In genomic region chr5:43288269-43288831, GRCh38 we compare ENCODE assay signal across 25 cellular contexts.
"Had no signal": no experiment of that assay in that cellular context is flagged by ENCODE, and none has a peak within 500 bp of the region (broad histone marks: within the 10 kb centered on the region; RNA-seq: fewer than 3 reads in every experiment).

No MANE protein-coding gene starts in this region.

- H3K27me3 Mint-ChIP-seq: activated B cell treated with CpG ODN at 0.5 μM for 24 hours; activated CD8-positive, alpha-beta memory T cell treated with anti-CD3 and anti-CD28 coated beads, Interleukin-2, amount 10 ng/mL, durations not matched to agents 7 days and 5 days; activated naive CD8-positive, alpha-beta T cell treated with anti-CD3 and anti-CD28 coated beads, Interleukin-2, amount 10 ng/mL, durations not matched to agents 7 days and 5 days; stimulated activated memory B cell treated with anti-CD40 and anti-IgM and Interleukin-4, amounts not matched to agents 10 μg/mL and 1 μg/mL and 100 μg/mL, for 72 hours; stimulated activated naive CD8-positive, alpha-beta T cell treated with anti-CD3 and anti-CD28 coated beads, Interleukin-15, amount 100 ng/mL, for 72 hours; type B pancreatic cell had no signal

- H3K4me1 Mint-ChIP-seq: activated B cell treated with CpG ODN at 0.5 μM for 24 hours; nephron; stimulated activated memory B cell treated with anti-CD40 and anti-IgM and Interleukin-4, amounts not matched to agents 10 μg/mL and 1 μg/mL and 100 μg/mL, for 72 hours; stimulated activated naive CD8-positive, alpha-beta T cell treated with anti-CD3 and anti-CD28 coated beads, Interleukin-15, amount 100 ng/mL, for 72 hours had no signal

- H3K27ac Mint-ChIP-seq: activated B cell treated with CpG ODN at 0.5 μM for 24 hours; activated CD8-positive, alpha-beta T cell treated with anti-CD3 and anti-CD28 coated beads, Interleukin-2, amount 10 ng/mL, durations not matched to agents 7 days and 5 days; activated naive CD8-positive, alpha-beta T cell treated with anti-CD3 and anti-CD28 coated beads, Interleukin-2, amount 10 ng/mL, durations not matched to agents 7 days and 5 days; stimulated activated memory B cell treated with anti-CD40 and anti-IgM and Interleukin-4, amounts not matched to agents 10 μg/mL and 1 μg/mL and 100 μg/mL, for 72 hours; stimulated activated naive CD8-positive, alpha-beta T cell treated with anti-CD3 and anti-CD28 coated beads, Interleukin-15, amount 100 ng/mL, for 72 hours; type B pancreatic cell had no signal

- H3K4me2 ChIP-seq: smooth muscle cell had no signal

- H3K27ac ChIP-seq: ascending aorta, gastroesophageal sphincter, heart right ventricle, left lung, neutrophil, sigmoid colon, uterus had no signal

- H3K9me3 ChIP-seq: ascending aorta, gastroesophageal sphincter, heart right ventricle, left lung, neutrophil, sigmoid colon, uterus had no signal

- ATAC-seq: activated CD8-positive, alpha-beta memory T cell treated with anti-CD3 and anti-CD28 coated beads, Interleukin-2, amount 10 ng/mL, durations not matched to agents 7 days and 5 days; activated CD8-positive, alpha-beta T cell treated with anti-CD3 and anti-CD28 coated beads, Interleukin-2, amount 10 ng/mL, durations not matched to agents 7 days and 5 days; gastroesophageal sphincter; left lung; stimulated activated memory B cell treated with anti-CD40 and anti-IgM and Interleukin-4, amounts not matched to agents 10 μg/mL and 1 μg/mL and 100 μg/mL, for 72 hours; stimulated activated naive CD8-positive, alpha-beta T cell treated with anti-CD3 and anti-CD28 coated beads, Interleukin-15, amount 100 ng/mL, for 72 hours had no signal

- H3K9me3 Mint-ChIP-seq: activated B cell treated with CpG ODN at 0.5 μM for 24 hours; activated naive CD8-positive, alpha-beta T cell treated with anti-CD3 and anti-CD28 coated beads, Interleukin-2, amount 10 ng/mL, durations not matched to agents 7 days and 5 days; nephron; type B pancreatic cell had no signal

- H3K4me3 Mint-ChIP-seq: activated B cell treated with CpG ODN at 0.5 μM for 24 hours; activated CD8-positive, alpha-beta memory T cell treated with anti-CD3 and anti-CD28 coated beads, Interleukin-2, amount 10 ng/mL, durations not matched to agents 7 days and 5 days; activated CD8-positive, alpha-beta T cell treated with anti-CD3 and anti-CD28 coated beads, Interleukin-2, amount 10 ng/mL, durations not matched to agents 7 days and 5 days; activated naive CD8-positive, alpha-beta T cell treated with anti-CD3 and anti-CD28 coated beads, Interleukin-2, amount 10 ng/mL, durations not matched to agents 7 days and 5 days; nephron; stimulated activated memory B cell treated with anti-CD40 and anti-IgM and Interleukin-4, amounts not matched to agents 10 μg/mL and 1 μg/mL and 100 μg/mL, for 72 hours; stimulated activated naive CD8-positive, alpha-beta T cell treated with anti-CD3 and anti-CD28 coated beads, Interleukin-15, amount 100 ng/mL, for 72 hours; type B pancreatic cell had no signal

- H3K4me1 ChIP-seq: ascending aorta, gastroesophageal sphincter, left lung, sigmoid colon, uterus had no signal

- H3K4me3 ChIP-seq: ascending aorta, gastroesophageal sphincter, heart right ventricle, left lung, sigmoid colon, smooth muscle cell, uterus had no signal

- H3K36me3 ChIP-seq: uterus had no signal

- DNase-seq: activated B cell treated with CpG ODN at 0.5 μM for 24 hours; activated CD8-positive, alpha-beta memory T cell treated with anti-CD3 and anti-CD28 coated beads, Interleukin-2, amount 10 ng/mL, durations not matched to agents 7 days and 5 days; activated CD8-positive, alpha-beta T cell treated with anti-CD3 and anti-CD28 coated beads, Interleukin-2, amount 10 ng/mL, durations not matched to agents 7 days and 5 days; activated effector memory CD4-positive, alpha-beta T cell treated with Interleukin-2 at 50 U/mL for 16 hours; activated naive CD4-positive, alpha-beta T cell treated with Interleukin-2 at 50 U/mL for 16 hours; activated naive CD8-positive, alpha-beta T cell treated with anti-CD3 and anti-CD28 coated beads, Interleukin-2, amount 10 ng/mL, durations not matched to agents 7 days and 5 days; central memory CD4-positive, alpha-beta T cell; heart right ventricle; kidney glomerular epithelial cell; left lung; sigmoid colon; stimulated activated CD4-positive, alpha-beta T cell treated with anti-CD3 and anti-CD28 coated beads, Interleukin-1b, Interleukin-23, amount 100 ng/mL, for 48 hours; stimulated activated CD4-positive, alpha-beta T cell treated with anti-CD3 and anti-CD28 coated beads, Interleukin-4, amount 100 ng/mL, for 4 hours; stimulated activated CD8-positive, alpha-beta memory T cell treated with anti-CD3 and anti-CD28 coated beads, Interleukin-4, amount 100 ng/mL, for 48 hours; stimulated activated naive CD8-positive, alpha-beta T cell treated with anti-CD3 and anti-CD28 coated beads, Interleukin-15, amount 100 ng/mL, for 72 hours; substantia nigra; uterus had no signal

- H3K27me3 ChIP-seq: ascending aorta, gastroesophageal sphincter, heart right ventricle, left lung, neutrophil, sigmoid colon, uterus had no signal

- FAIRE-seq: endothelial cell of umbilical vein had no signal
